In the genomic region with DNA sequence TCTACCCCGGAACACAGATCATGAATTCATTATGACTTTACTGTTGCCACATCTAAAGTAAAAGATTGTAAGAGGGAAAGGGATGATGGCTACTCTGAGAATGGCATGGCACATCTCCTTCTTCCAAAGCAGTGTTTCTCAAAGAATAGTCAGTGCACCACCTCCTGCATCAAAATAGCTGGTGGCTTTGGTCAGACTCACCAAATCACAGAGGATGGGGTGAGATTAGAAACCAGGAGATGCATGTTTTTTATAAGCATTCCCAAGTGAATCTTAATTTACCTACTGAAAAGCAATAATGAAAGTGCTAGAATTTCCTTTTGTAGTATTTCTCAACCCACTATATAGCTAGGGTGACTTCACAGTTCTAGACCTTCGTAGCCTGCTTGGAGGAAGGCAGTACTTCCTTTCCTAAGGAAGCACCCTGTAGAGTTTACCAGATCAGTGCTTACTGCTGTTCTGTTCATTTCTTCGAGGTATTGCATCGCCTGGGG, we compare ENCODE assay signal across 18 cellular contexts.
DNase-seq lines count a peak whose midpoint lies in the region; ATAC-seq, FAIRE-seq and TF ChIP-seq lines count a peak whose summit lies in the region.
"Had no signal": no experiment of that assay in that cellular context is flagged by ENCODE, and none has a peak within 500 bp of the region (broad histone marks: within the 10 kb centered on the region; RNA-seq: fewer than 3 reads in every experiment).

No MANE protein-coding gene starts in this region.

- H3K79me2 ChIP-seq in GM12878 (ENCODE audit: control insufficient read depth, insufficient read depth, low read length): no peaks in the 10 kb centered on the region
- H3K79me2 ChIP-seq in osteoblast (ENCODE audit: insufficient read depth, low read length): no peaks in the 10 kb centered on the region

- peaks cover 29% of the 10 kb centered on the region for H3K4me1 Mint-ChIP-seq in activated CD4-positive, alpha-beta T cell treated with anti-CD3 and anti-CD28 coated beads, Interleukin-2, amount 10 ng/mL, durations not matched to agents 24 days and 14 days

- TF ChIP-seq POLR2A in GM12878 (IDR thresholded peaks at IDR 0.05; ENCODE audit: low read depth, low read length): peak; percentile 68

- in situ Hi-C loops in GM12878 (cut with MboI): loop anchor here (25.0 kb wide), 1 partner anchor 539 kb away; the partner anchor contains the start of genes FAM114A1 and TLR6

- H3K27ac ChIP-seq in GM12878 (ENCODE audit: control insufficient read depth, insufficient read depth) (no peak overlapping the region), osteoblast (ENCODE audit: low read depth, low read length) (no peak overlapping the region)
- H3K27ac ChIP-seq: 22Rv1, left lung, neural progenitor cell, sigmoid colon had no signal

- no peak overlapping the region for H3K4me3 Mint-ChIP-seq in activated CD4-positive, alpha-beta T cell treated with anti-CD3 and anti-CD28 coated beads, Interleukin-2, amount 10 ng/mL, durations not matched to agents 24 days and 14 days
- H3K4me3 Mint-ChIP-seq: activated CD8-positive, alpha-beta T cell treated with anti-CD3 and anti-CD28 coated beads for 36 hours; CD8-positive, alpha-beta T cell; central memory CD8-positive, alpha-beta T cell; neural progenitor cell had no signal

- POLR2A ChIA-PET in GM12878 (lab: Charles Lee): interaction anchor here (0.6 to 1.3 kb wide), 2 partner anchors 352 to 720 kb away, joined by 4 to 5 read pairs; no protein-coding TSS in a partner anchor

- H3K27me3 ChIP-seq in GM12878 (replicated peaks in 1 of 2; ENCODE audit: control insufficient read depth in 2 of 2, insufficient read depth in 2 of 2, low read length in 1 of 2): no peaks in the 10 kb centered on the region
- no peaks in the 10 kb centered on the region for H3K27me3 ChIP-seq in osteoblast (ENCODE audit: insufficient read depth, low read length)
- H3K27me3 ChIP-seq: left lung, neural progenitor cell, sigmoid colon had no signal

- H3K4me2 ChIP-seq in GM12878 (ENCODE audit: control insufficient read depth, insufficient read depth) (no peak overlapping the region), osteoblast (ENCODE audit: insufficient read depth, low read length) (peak overlapping the region; percentile 13)
- H3K4me2 ChIP-seq: neural progenitor cell had no signal

- H3K36me3 ChIP-seq in GM12878 (ENCODE audit: control insufficient read depth in 2 of 2, insufficient read depth in 2 of 2, low read length in 1 of 2) (no peaks in the 10 kb centered on the region), osteoblast (ENCODE audit: insufficient read depth, low read length) (no peaks in the 10 kb centered on the region)
- H3K36me3 ChIP-seq: left lung, neural progenitor cell, sigmoid colon had no signal

- peak; percentile 42 for DNase-seq in activated CD4-positive, alpha-beta T cell treated with anti-CD3 and anti-CD28 coated beads, Interleukin-2, amount 10 ng/mL, durations not matched to agents 24 days and 14 days
- DNase-seq in activated CD4-positive, alpha-beta T cell treated with anti-CD3 and anti-CD28 coated beads, Interleukin-2, amount 50 U/mL, for 1 hour: no peak
- peak; percentile 55 for DNase-seq in MV-4-11 (lab: John Stamatoyannopoulos, UW)
- DNase-seq in GM12878 (ENCODE audit: low read depth, low spot score): no peak
- peak; percentile 94 for DNase-seq in osteoblast (ENCODE audit: insufficient read length, low spot score, missing footprints)
- no peak for DNase-seq in posterior cingulate gyrus
- DNase-seq: activated CD8-positive, alpha-beta T cell treated with anti-CD3 and anti-CD28 coated beads for 36 hours; CD8-positive, alpha-beta T cell; hippocampal formation; NCI-H1048; NCI-H524; sigmoid colon had no signal

- intact Hi-C loops in activated CD4-positive, alpha-beta T cell treated with anti-CD3 and anti-CD28 coated beads, Interleukin-2, amount 10 ng/mL, durations not matched to agents 24 days and 14 days (cut with micrococcal nuclease): no loop called here
- intact Hi-C loops in GM12878 (cut with micrococcal nuclease; ENCODE audit: unreplicated experiment) (no loop called here), posterior cingulate gyrus (cut with DNase I) (loop anchor here (10.0 kb wide), 1 partner anchor 262 kb away; no protein-coding TSS in a partner anchor)

- H3K4me3 ChIP-seq in GM12878: no peak overlapping the region
- no peak overlapping the region for H3K4me3 ChIP-seq in osteoblast (ENCODE audit: insufficient read depth, low read length)
- H3K4me3 ChIP-seq: left lung, neural progenitor cell, sigmoid colon had no signal

- no peak for TF ChIP-seq RAD21 in GM12878 (IDR thresholded peaks at IDR 0.05; ENCODE audit: insufficient read depth, low read depth, low read length)

- H4K20me1 ChIP-seq in GM12878 (ENCODE audit: control insufficient read depth, insufficient read depth) (no peaks in the 10 kb centered on the region), osteoblast (ENCODE audit: insufficient read depth, low read length) (no peaks in the 10 kb centered on the region)

- RAD21 ChIA-PET in GM12878 (lab: Charles Lee; ENCODE audit: unreplicated experiment): interaction anchor here (1.0 to 2.4 kb wide), 4 partner anchors 13 to 352 kb away, joined by 3 to 7 read pairs (median 3); no protein-coding TSS in a partner anchor

- SMC1A ChIA-PET in GM12878 (lab: Charles Lee; ENCODE audit: uncharacterized antibody, unreplicated experiment): interaction anchor here (1.0 to 5.9 kb wide), 5 partner anchors 13 to 346 kb away, joined by 3 to 79 read pairs (median 4); no protein-coding TSS in a partner anchor

- H3K9me3 Mint-ChIP-seq in activated CD4-positive, alpha-beta T cell treated with anti-CD3 and anti-CD28 coated beads, Interleukin-2, amount 10 ng/mL, durations not matched to agents 24 days and 14 days: no peaks in the 10 kb centered on the region
- H3K9me3 Mint-ChIP-seq: CD8-positive, alpha-beta T cell; central memory CD8-positive, alpha-beta T cell had no signal

- H3K9me3 ChIP-seq in GM12878 (replicated peaks; ENCODE audit: control insufficient read depth, insufficient read depth, low read length): peaks cover 2% of the 10 kb centered on the region; the same call in 2 of the 3 replicates
- H3K9me3 ChIP-seq in osteoblast (ENCODE audit: low read depth, low read length): no peaks in the 10 kb centered on the region
- H3K9me3 ChIP-seq: left lung, sigmoid colon had no signal

- TF ChIP-seq EP300 in GM12878 (IDR thresholded peaks at IDR 0.05; ENCODE audit: borderline replicate concordance in 1 of 2, control insufficient read depth in 1 of 2, low read depth in 2 of 2, low read length in 2 of 2): no peak

- no TSS peak for BruUV-seq in GM12878 (replicated peaks; lab: Mats Ljungman, UMichigan)

- no peak overlapping the region for H3K27ac Mint-ChIP-seq in activated CD4-positive, alpha-beta T cell treated with anti-CD3 and anti-CD28 coated beads, Interleukin-2, amount 10 ng/mL, durations not matched to agents 24 days and 14 days
- H3K27ac Mint-ChIP-seq: activated CD8-positive, alpha-beta T cell treated with anti-CD3 and anti-CD28 coated beads for 36 hours; CD8-positive, alpha-beta T cell; neural progenitor cell had no signal

- peaks cover 5% of the 10 kb centered on the region for H3K36me3 Mint-ChIP-seq in activated CD4-positive, alpha-beta T cell treated with anti-CD3 and anti-CD28 coated beads, Interleukin-2, amount 10 ng/mL, durations not matched to agents 24 days and 14 days (ENCODE audit: low read depth)
- H3K36me3 Mint-ChIP-seq: CD8-positive, alpha-beta T cell; neural progenitor cell had no signal

- no peak overlapping the region for H3K9ac ChIP-seq in GM12878 (ENCODE audit: control insufficient read depth, insufficient read depth, low read length)
- H3K9ac ChIP-seq: neural progenitor cell had no signal

- TF ChIP-seq CTCF in GM12878 (IDR thresholded peaks at IDR 0.05 in 2 of 3, conservative IDR thresholded peaks at IDR 0.05 in 1 of 3; ENCODE audit: control insufficient read depth in 2 of 3, extremely low read depth in 1 of 3, insufficient read depth in 1 of 3, low read depth in 3 of 3, low read length in 3 of 3) (no peak), osteoblast (IDR thresholded peaks at IDR 0.05; ENCODE audit: extremely low read depth, low read depth, low read length) (no peak)

- no peak for ATAC-seq in GM12878
- ATAC-seq in GM18907 (IDR thresholded peaks at IDR 0.05; ENCODE audit: unreplicated experiment): no peak
- no peak for ATAC-seq in GM21360 (IDR thresholded peaks at IDR 0.05; ENCODE audit: unreplicated experiment)
- ATAC-seq: activated CD8-positive, alpha-beta T cell treated with anti-CD3 and anti-CD28 coated beads for 36 hours; CD8-positive, alpha-beta T cell; left lung had no signal

- peaks cover 11% of the 10 kb centered on the region for H3K27me3 Mint-ChIP-seq in activated CD4-positive, alpha-beta T cell treated with anti-CD3 and anti-CD28 coated beads, Interleukin-2, amount 10 ng/mL, durations not matched to agents 24 days and 14 days
- H3K27me3 Mint-ChIP-seq: activated CD8-positive, alpha-beta T cell treated with anti-CD3 and anti-CD28 coated beads for 36 hours; central memory CD8-positive, alpha-beta T cell had no signal

- H3K4me1 ChIP-seq in GM12878 (ENCODE audit: control insufficient read depth, insufficient read depth, low read length): peaks cover 26% of the 10 kb centered on the region
- H3K4me1 ChIP-seq in osteoblast (ENCODE audit: insufficient read depth, low read length): peaks cover 19% of the 10 kb centered on the region

- WGBS in GM12878 (ENCODE audit: insufficient coverage, insufficient replicate concordance, low lambda C conversion rate, missing lambda C conversion rate): 38% methylated on average over 4 of the region's 4 CpGs

- H2AFZ ChIP-seq in GM12878 (ENCODE audit: control insufficient read depth, low read depth, low read length) (no peak overlapping the region; the same call in 1 of the 2 replicates), osteoblast (ENCODE audit: low read length) (peak overlapping the region; percentile 56)
- H2AFZ ChIP-seq: neural progenitor cell had no signal

- FAIRE-seq in GM12878 (lab: Jason Lieb, UNC): no peak

- CTCF ChIA-PET in GM12878 (lab: Yijun Ruan, JAX): interaction anchor here (1.4 to 6.1 kb wide), 4 partner anchors 143 to 352 kb away, joined by 4 to 111 read pairs (median 6); no protein-coding TSS in a partner anchor

Comparison
In these comparisons a context has a peak if more than half of its experiments do, and no peak if none do; other contexts are left out.
1. DNase-seq: peak in activated CD4-positive, alpha-beta T cell treated with anti-CD3 and anti-CD28 coated beads, Interleukin-2, amount 10 ng/mL, durations not matched to agents 24 days and 14 days (single experiment), MV-4-11 (single experiment) and osteoblast (single experiment); none in activated CD4-positive, alpha-beta T cell treated with anti-CD3 and anti-CD28 coated beads, Interleukin-2, amount 50 U/mL, for 1 hour (single experiment), GM12878 (single experiment) and posterior cingulate gyrus (0 of 10).